In genomic region chr10:74078037-74078436, GRCh38 we compare ENCODE assay signal across 8 cellular contexts.
DNase-seq lines count a peak whose midpoint lies in the region; FAIRE-seq and TF ChIP-seq lines count a peak whose summit lies in the region.

No MANE protein-coding gene starts in this region.

- H3K4me3 ChIP-seq in skeletal muscle satellite cell (ENCODE audit: low read length) (no peak overlapping the region), ascending aorta (no peak overlapping the region)

- no peak for TF ChIP-seq CTCF in GM13976 (IDR thresholded peaks at IDR 0.05; ENCODE audit: borderline replicate concordance, control extremely low read depth, extremely low read depth, insufficient read depth, missing control alignments)
- TF ChIP-seq CTCF in ascending aorta (IDR thresholded peaks at IDR 0.05) = no peak

- peak; percentile 64 for FAIRE-seq in GM18507 (lab: Jason Lieb, UNC)

- no peaks in the 10 kb centered on the region for H3K9me3 ChIP-seq in skeletal muscle satellite cell (replicated peaks; ENCODE audit: low read length)
- no peaks in the 10 kb centered on the region for H3K9me3 ChIP-seq in ascending aorta

- intact Hi-C loops in ascending aorta (cut with DNase I) = no loop called here

- H3K27me3 ChIP-seq in skeletal muscle satellite cell (ENCODE audit: control insufficient read depth, insufficient read depth, low read length) (no peaks in the 10 kb centered on the region), ascending aorta (no peaks in the 10 kb centered on the region)

- H3K9ac ChIP-seq in skeletal muscle satellite cell (ENCODE audit: low read depth, low read length) = no peak overlapping the region

- H3K4me2 ChIP-seq in skeletal muscle satellite cell (ENCODE audit: low read length) = peak overlapping the region; percentile 75

- peaks cover 41% of the 10 kb centered on the region for H3K4me1 ChIP-seq in skeletal muscle satellite cell (ENCODE audit: control insufficient read depth, insufficient read depth, low read length)
- H3K4me1 ChIP-seq in ascending aorta = peaks cover 10 to 58% of the 10 kb centered on the region in 2 donors

- DNase-seq in GM18507 (ENCODE audit: extremely low spot score, insufficient read length, low read depth) = no peak
- DNase-seq in HT1080 (ENCODE audit: low read depth) = peak; percentile 97
- DNase-seq in activated T-cell treated with anti-CD3 and anti-CD28 coated beads, Interleukin-2, amount 50 U/mL, for 48 hours = peak; percentile 64
- DNase-seq in mesenteric fat pad (ENCODE audit: low spot score) = no peak
- DNase-seq in GM13976 (ENCODE audit: low spot score) = no peak
- no peak for DNase-seq in ascending aorta (ENCODE audit: low spot score in 2 of 2)
- DNase-seq in NCI-H1048 (lab: John Stamatoyannopoulos, UW) = no peak

- H3K27ac ChIP-seq in ascending aorta = no peak overlapping the region

- in situ Hi-C loops in GM13976 (cut with MboI; ENCODE audit: low sequenced_read_pairs, unreplicated experiment) = loop anchor here (25.0 kb wide), 1 partner anchor 191 kb away; no protein-coding TSS in a partner anchor

- peaks cover 55% of the 10 kb centered on the region for H3K36me3 ChIP-seq in skeletal muscle satellite cell (ENCODE audit: insufficient read depth, low read length)
- peaks cover 19 to 32% of the 10 kb centered on the region in 2 donors for H3K36me3 ChIP-seq in ascending aorta

Comparison
In these comparisons a context has a peak if more than half of its experiments do, and no peak if none do; other contexts are left out.
1. DNase-seq: peak in HT1080 (single experiment) and activated T-cell treated with anti-CD3 and anti-CD28 coated beads, Interleukin-2, amount 50 U/mL, for 48 hours (2 of 2); none in GM18507 (single experiment), mesenteric fat pad (single experiment), GM13976 (single experiment), ascending aorta (0 of 2) and NCI-H1048 (single experiment).